9 cellular contexts compared by ENCODE assay signal in genomic region chr7:142808802-142809583, GRCh38. TPM values are rescaled to one million over a fixed set of nuclear protein-coding genes. Genes with fewer than 3 reads are reported as not detected.
DNase-seq lines count a peak whose midpoint lies in the region; ATAC-seq, FAIRE-seq and TF ChIP-seq lines count a peak whose summit lies in the region.
"Had no signal": no experiment of that assay in that cellular context is flagged by ENCODE, and none has a peak within 500 bp of the region (broad histone marks: within the 10 kb centered on the region; RNA-seq: fewer than 3 reads in every experiment).

No MANE protein-coding gene starts in this region.

- POLR2A ChIA-PET in endothelial cell of umbilical vein (lab: Charles Lee) = interaction anchor here (0.6 to 1.8 kb wide), 3 partner anchors 11 to 271 kb away, joined by 3 to 6 read pairs (median 3); no protein-coding TSS in a partner anchor

- TF ChIP-seq CTCF in endothelial cell of umbilical vein (IDR thresholded peaks at IDR 0.05; ENCODE audit: extremely low read depth in 1 of 2, insufficient read depth in 1 of 2, low read depth in 1 of 2, low read length in 2 of 2) = no peak

- BruUV-seq in endothelial cell of umbilical vein (replicated peaks; lab: Mats Ljungman, UMichigan) = no TSS peak

- intact Hi-C loops in endothelial cell of umbilical vein (cut with micrococcal nuclease) = loop anchor here (1.0 to 5.0 kb wide), 7 partner anchors 13 to 583 kb away; partner anchors contain the start of gene EPHB6

- no peaks in the 10 kb centered on the region for H3K27me3 ChIP-seq in endothelial cell of umbilical vein (ENCODE audit: control insufficient read depth in 2 of 2, insufficient read depth in 2 of 2, low read length in 2 of 2)

- peak overlapping the region; percentile 45 for H3K4me2 ChIP-seq in endothelial cell of umbilical vein (ENCODE audit: insufficient read depth, low read length)

- FAIRE-seq in endothelial cell of umbilical vein (lab: Jason Lieb, UNC) = peak; percentile 69
- FAIRE-seq: colon had no signal

- dilution Hi-C loops in endothelial cell of umbilical vein (cut with MboI; ENCODE audit: extremely low pct_ligation_motif_present, low sequenced_read_pairs) = no loop called here

- H4K20me1 ChIP-seq in endothelial cell of umbilical vein (replicated peaks; ENCODE audit: control insufficient read depth, extremely low read depth, insufficient read depth, low read length) = no peaks in the 10 kb centered on the region

- CTCF ChIA-PET in endothelial cell of umbilical vein (lab: Charles Lee) = interaction anchor here (1.2 to 9.8 kb wide), 17 partner anchors 19 to 295 kb away, joined by 3 to 425 read pairs (median 12); no protein-coding TSS in a partner anchor

- peak; percentile 89 for ATAC-seq in GM19397 (IDR thresholded peaks at IDR 0.05; ENCODE audit: unreplicated experiment)
- ATAC-seq in HG03354 (IDR thresholded peaks at IDR 0.05; ENCODE audit: poor library complexity, severe bottlenecking, unreplicated experiment) = peak; percentile 91

- H3K4me3 ChIP-seq in endothelial cell of umbilical vein (replicated peaks in 1 of 3; ENCODE audit: insufficient read depth in 1 of 3, low read depth in 1 of 3, low read length in 3 of 3) = no peak overlapping the region

- peak; percentile 44 for TF ChIP-seq POLR2A in endothelial cell of umbilical vein (IDR thresholded peaks at IDR 0.05; ENCODE audit: low read depth, low read length)

- peak overlapping the region; percentile 60 for H3K9ac ChIP-seq in endothelial cell of umbilical vein (replicated peaks; ENCODE audit: extremely low read depth, insufficient read depth, low read length)

- no peak overlapping the region for H2AFZ ChIP-seq in endothelial cell of umbilical vein (ENCODE audit: low read depth, low read length)

- H3K9me1 ChIP-seq in endothelial cell of umbilical vein (replicated peaks; ENCODE audit: control insufficient read depth, extremely low read depth, insufficient read depth, low read length) = no peaks in the 10 kb centered on the region

- peak; percentile 92 for DNase-seq in activated CD4-positive, alpha-beta T cell treated with anti-CD3 and anti-CD28 coated beads, Interleukin-2, amount 50 U/mL, for 1 hour
- DNase-seq in endothelial cell of umbilical vein (ENCODE audit: low read depth, low spot score) (peak; percentile 52), OCI-M1 (lab: John Stamatoyannopoulos, UW) (no peak), OCI-M2 (lab: John Stamatoyannopoulos, UW; ENCODE audit: unreplicated experiment) (no peak), HuH-7 (ENCODE audit: low spot score) (no peak)
- DNase-seq in stimulated activated CD8-positive, alpha-beta memory T cell treated with anti-CD3 and anti-CD28 coated beads, Interleukin-15, amount 100 ng/mL, for 4 hours (ENCODE audit: low read depth in 2 of 2) = peak; percentile 88 to 93

- H3K9me3 ChIP-seq in endothelial cell of umbilical vein (replicated peaks; ENCODE audit: control insufficient read depth, insufficient read depth, low read length) = no peaks in the 10 kb centered on the region

- H3K4me1 ChIP-seq in endothelial cell of umbilical vein (ENCODE audit: control insufficient read depth, extremely low read depth, insufficient read depth, low read length) = peaks cover 64% of the 10 kb centered on the region

- H3K36me3 ChIP-seq in endothelial cell of umbilical vein (ENCODE audit: control insufficient read depth in 2 of 2, extremely low read depth in 1 of 2, insufficient read depth in 2 of 2, low read length in 2 of 2) = no peaks in the 10 kb centered on the region

- H3K27ac ChIP-seq in endothelial cell of umbilical vein (ENCODE audit: insufficient read depth, low read depth, low read length) = peak overlapping the region; percentile 98

- no peaks in the 10 kb centered on the region for H3K79me2 ChIP-seq in endothelial cell of umbilical vein (ENCODE audit: control insufficient read depth, insufficient read depth, low read length)

TF ChIP-seq in endothelial cell of umbilical vein, 7 proteins besides CTCF, POLR2A, EP300 and RAD21:
- TF ChIP-seq FOS (IDR thresholded peaks at IDR 0.05; ENCODE audit: borderline replicate concordance, insufficient read depth, low read length) = peak; percentile 70
- peak; percentile 78 for TF ChIP-seq POLR2AphosphoS5 (IDR thresholded peaks at IDR 0.05; ENCODE audit: insufficient read depth, low read depth, low read length)
- TF ChIP-seq EZH2 (IDR thresholded peaks at IDR 0.05; ENCODE audit: borderline replicate concordance, low read depth, low read length, severe bottlenecking) = no peak
- TF ChIP-seq, protein P1, sequence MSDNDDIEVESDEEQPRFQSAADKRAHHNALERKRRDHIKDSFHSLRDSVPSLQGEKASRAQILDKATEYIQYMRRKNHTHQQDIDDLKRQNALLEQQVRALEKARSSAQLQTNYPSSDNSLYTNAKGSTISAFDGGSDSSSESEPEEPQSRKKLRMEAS (IDR thresholded peaks at IDR 0.05; ENCODE audit: insufficient read depth, insufficient read length) = no peak
- peak; percentile 47 for TF ChIP-seq JUN (IDR thresholded peaks at IDR 0.05; ENCODE audit: borderline replicate concordance, insufficient read depth, insufficient read length, low read depth)
- no peak for TF ChIP-seq MYC (IDR thresholded peaks at IDR 0.05; ENCODE audit: low read depth, low read length)
- TF ChIP-seq GATA2 (IDR thresholded peaks at IDR 0.05; ENCODE audit: insufficient read depth, insufficient read length, low read depth, low read length) = peak; percentile 98

RNA-seq across cellular contexts. Expression of gene PRSS2, which starts 38.2 kb away (rescaled TPM):
- not detected in 2 replicates for total RNA-seq in endothelial cell of umbilical vein
- polyA plus RNA-seq in endothelial cell of umbilical vein = 0.13 and 0.25 TPM in 2 replicates
- 0.10 TPM in 1 of 2 replicates, not detected in the other for polyA plus RNA-seq in endothelial cell of umbilical vein (2011; cell fraction: cytosol; rRNA removed)
- polyA plus RNA-seq in endothelial cell of umbilical vein (2011; cell fraction: nucleus; rRNA removed) = not detected in 2 replicates
- not detected in 2 replicates for polyA plus RNA-seq in endothelial cell of umbilical vein (2012)
- polyA minus RNA-seq in endothelial cell of umbilical vein = 0.70 TPM in 1 of 2 replicates, not detected in the other
- polyA minus RNA-seq in endothelial cell of umbilical vein (2011; cell fraction: cytosol; rRNA and poly(A)+ RNA removed) = not detected
- polyA minus RNA-seq in endothelial cell of umbilical vein (2011; cell fraction: nucleus; rRNA and poly(A)+ RNA removed) = not detected in 2 replicates

RNA-seq across cellular contexts. Expression of gene EPHB6, which starts 45.9 kb away (rescaled TPM):
- 2.9 TPM in 2 replicates for total RNA-seq in endothelial cell of umbilical vein
- 0.62 and 0.86 TPM in 2 replicates for polyA plus RNA-seq in endothelial cell of umbilical vein
- 0.41 and 0.52 TPM in 2 replicates for polyA plus RNA-seq in endothelial cell of umbilical vein (2011; cell fraction: cytosol; rRNA removed)
- polyA plus RNA-seq in endothelial cell of umbilical vein (2011; cell fraction: nucleus; rRNA removed) = 1.5 and 2.2 TPM in 2 replicates
- polyA plus RNA-seq in endothelial cell of umbilical vein (2012) = 0.71 and 3.3 TPM in 2 replicates
- polyA minus RNA-seq in endothelial cell of umbilical vein = 1.7 and 2.2 TPM in 2 replicates
- polyA minus RNA-seq in endothelial cell of umbilical vein (2011; cell fraction: cytosol; rRNA and poly(A)+ RNA removed) = not detected
- 0.29 and 0.43 TPM in 2 replicates for polyA minus RNA-seq in endothelial cell of umbilical vein (2011; cell fraction: nucleus; rRNA and poly(A)+ RNA removed)

RNA-seq across cellular contexts. Expression of gene PRSS1, which starts 59.7 kb away (rescaled TPM):
- total RNA-seq in endothelial cell of umbilical vein = not detected in 2 replicates
- polyA plus RNA-seq in endothelial cell of umbilical vein = not detected in 2 replicates
- not detected in 2 replicates for polyA plus RNA-seq in endothelial cell of umbilical vein (2011; cell fraction: cytosol; rRNA removed)
- not detected in 2 replicates for polyA plus RNA-seq in endothelial cell of umbilical vein (2011; cell fraction: nucleus; rRNA removed)
- polyA plus RNA-seq in endothelial cell of umbilical vein (2012) = not detected in 2 replicates
- not detected in 2 replicates for polyA minus RNA-seq in endothelial cell of umbilical vein
- polyA minus RNA-seq in endothelial cell of umbilical vein (2011; cell fraction: cytosol; rRNA and poly(A)+ RNA removed) = not detected
- polyA minus RNA-seq in endothelial cell of umbilical vein (2011; cell fraction: nucleus; rRNA and poly(A)+ RNA removed) = not detected in 2 replicates

Comparison
In these comparisons a context has a peak if more than half of its experiments do, and no peak if none do; other contexts are left out.
1. DNase-seq: peak in activated CD4-positive, alpha-beta T cell treated with anti-CD3 and anti-CD28 coated beads, Interleukin-2, amount 50 U/mL, for 1 hour (single experiment), endothelial cell of umbilical vein (single experiment) and stimulated activated CD8-positive, alpha-beta memory T cell treated with anti-CD3 and anti-CD28 coated beads, Interleukin-15, amount 100 ng/mL, for 4 hours (2 of 2); none in OCI-M1 (single experiment), OCI-M2 (single experiment) and HuH-7 (single experiment).